ENCODE assay signal across 1 cellular context in the genomic region with DNA sequence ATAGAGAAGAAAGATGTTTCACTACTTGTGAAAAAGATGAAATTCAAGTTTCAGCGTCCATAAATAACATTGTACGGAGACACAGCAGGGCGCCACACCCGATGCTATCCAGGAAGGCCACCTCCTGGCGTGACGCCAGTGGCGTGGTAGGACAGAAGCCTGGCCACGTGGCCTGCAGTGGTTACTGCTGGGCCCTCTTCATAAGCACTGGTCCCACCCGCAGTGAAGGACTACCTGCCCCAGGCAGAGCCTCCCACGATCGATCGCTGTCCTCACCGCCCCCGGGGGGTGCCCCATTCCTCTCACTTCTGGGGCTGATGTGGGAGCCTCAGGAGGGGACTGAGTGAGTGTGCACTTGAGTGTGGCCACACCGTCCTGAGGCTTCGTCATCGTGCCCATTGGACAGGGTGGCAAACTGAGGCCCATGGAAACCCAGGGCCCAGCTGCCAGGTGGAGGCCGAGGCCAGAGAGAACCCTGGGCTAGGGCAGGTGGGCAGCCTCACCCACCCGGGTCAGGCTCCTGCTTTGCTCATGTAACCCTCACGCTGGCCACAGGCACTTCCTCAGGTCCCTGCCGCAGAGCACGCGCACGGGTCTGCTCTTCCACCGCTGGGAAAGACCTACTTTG.
TF ChIP-seq lines count a peak whose summit lies in the region.

No MANE protein-coding gene starts in this region.

TF ChIP-seq in IMR-90, 13 proteins besides CTCF, POLR2A, EP300 and RAD21:
- TF ChIP-seq CEBPB (IDR thresholded peaks at IDR 0.05; ENCODE audit: low read depth, low read length) (no peak), NFE2L2 (IDR thresholded peaks at IDR 0.05; ENCODE audit: low read depth, low read length) (no peak)
TF ChIP-seq in IMR-90: peak in this region for 0.
